Comparison of ENCODE assay signal across 1 cellular context in genomic region chr1:171799166-171799565, GRCh38.
TF ChIP-seq lines count a peak whose summit lies in the region.

No MANE protein-coding gene starts in this region.

TF ChIP-seq in endothelial cell of umbilical vein, 7 proteins besides CTCF, POLR2A, EP300 and RAD21:
- TF ChIP-seq EZH2 (IDR thresholded peaks at IDR 0.05; ENCODE audit: borderline replicate concordance, low read depth, low read length, severe bottlenecking) (no peak), GATA2 (IDR thresholded peaks at IDR 0.05; ENCODE audit: insufficient read depth, insufficient read length, low read depth, low read length) (no peak), JUN (IDR thresholded peaks at IDR 0.05; ENCODE audit: borderline replicate concordance, insufficient read depth, insufficient read length, low read depth) (no peak), POLR2AphosphoS5 (IDR thresholded peaks at IDR 0.05; ENCODE audit: insufficient read depth, low read depth, low read length) (no peak), MYC (IDR thresholded peaks at IDR 0.05; ENCODE audit: low read depth, low read length) (no peak), FOS (IDR thresholded peaks at IDR 0.05; ENCODE audit: borderline replicate concordance, insufficient read depth, low read length) (no peak)
- TF ChIP-seq, protein P1, sequence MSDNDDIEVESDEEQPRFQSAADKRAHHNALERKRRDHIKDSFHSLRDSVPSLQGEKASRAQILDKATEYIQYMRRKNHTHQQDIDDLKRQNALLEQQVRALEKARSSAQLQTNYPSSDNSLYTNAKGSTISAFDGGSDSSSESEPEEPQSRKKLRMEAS (IDR thresholded peaks at IDR 0.05; ENCODE audit: insufficient read depth, insufficient read length): no peak
